Comparison of ENCODE assay signal across 37 cellular contexts in genomic region chr19:1713170-1713569, GRCh38. TPM values are rescaled to one million over a fixed set of nuclear protein-coding genes. Genes with fewer than 3 reads are reported as not detected.
"Had no signal": no experiment of that assay in that cellular context is flagged by ENCODE, and none has a peak within 500 bp of the region (broad histone marks: within the 10 kb centered on the region; RNA-seq: fewer than 3 reads in every experiment).

No MANE protein-coding gene starts in this region.

- H3K36me3 ChIP-seq: MG63 had no signal

- H3K4me3 ChIP-seq: MG63 had no signal

- H3K9me3 ChIP-seq: MG63 had no signal

- DNase-seq: Kasumi-1, MG63, MM.1S, MV-4-11, NCI-H1048, NCI-H1092, NCI-H1092 treated with DMSO at 0.1 percent for 48 hours, NCI-H1105, NCI-H1105 treated with DMSO at 0.1 percent for 48 hours, NCI-H1417, NCI-H1417 treated with DMSO at 0.1 percent for 48 hours, NCI-H1436, NCI-H1436 treated with DMSO at 0.1 percent for 48 hours, NCI-H146, NCI-H1694, NCI-H1694 treated with DMSO at 0.1 percent for 48 hours, NCI-H187, NCI-H187 treated with DMSO at 0.1 percent for 48 hours, NCI-H1930, NCI-H2029, NCI-H2029 treated with DMSO at 0.1 percent for 48 hours, NCI-H2081, NCI-H2081 treated with DMSO at 0.1 percent for 48 hours, NCI-H2107, NCI-H2171, NCI-H2171 treated with DMSO at 0.1 percent for 48 hours, NCI-H2227 treated with DMSO at 0.1 percent for 48 hours, NCI-H226, NCI-H345, NCI-H446, NCI-H446 treated with DMSO at 0.1 percent for 48 hours, NCI-H510A, NCI-H510A treated with DMSO at 0.1 percent for 48 hours, NCI-H524, NCI-H524 treated with DMSO at 0.1 percent for 48 hours had no signal

RNA-seq across cellular contexts. Expression of gene ONECUT3, which starts 40.1 kb away (rescaled TPM):
- total RNA-seq: M059J, NCI-H460 had no signal
